16 cellular contexts compared by ENCODE assay signal in genomic region chr2:119488245-119489182, GRCh38. TPM values are rescaled to one million over a fixed set of nuclear protein-coding genes. Genes with fewer than 3 reads are reported as not detected.
DNase-seq lines count a peak whose midpoint lies in the region; ATAC-seq and TF ChIP-seq lines count a peak whose summit lies in the region.
"Had no signal": no experiment of that assay in that cellular context is flagged by ENCODE, and none has a peak within 500 bp of the region (broad histone marks: within the 10 kb centered on the region; RNA-seq: fewer than 3 reads in every experiment).

No MANE protein-coding gene starts in this region.

- H3K4me3 Mint-ChIP-seq in H9, result no peak overlapping the region; a peak in 1 of 5 replicates
- H3K4me3 Mint-ChIP-seq: activated CD4-positive, alpha-beta T cell treated with anti-CD3 and anti-CD28 coated beads, Interleukin-2, amount 10 ng/mL, durations not matched to agents 24 days and 14 days; activated T-helper 17 cell treated with anti-CD3 and anti-CD28 coated beads, Interleukin-2, amount 50 U/mL, for 72 hours had no signal

- H3K27ac ChIP-seq in H9 (ENCODE audit: insufficient read length, low read depth, low read length), result no peak overlapping the region
- H3K27ac ChIP-seq in PC-3 (ENCODE audit: low read length), result no peak overlapping the region
- H3K27ac ChIP-seq in right lobe of liver, result peak overlapping the region; percentile 87 to 96 (median 89)
- H3K27ac ChIP-seq: KMS-11 had no signal

- no peaks in the 10 kb centered on the region; a peak in 1 of 5 replicates for H3K9me3 Mint-ChIP-seq in H9
- H3K9me3 Mint-ChIP-seq: activated CD4-positive, alpha-beta T cell treated with anti-CD3 and anti-CD28 coated beads, Interleukin-2, amount 10 ng/mL, durations not matched to agents 24 days and 14 days; activated T-helper 17 cell treated with anti-CD3 and anti-CD28 coated beads, Interleukin-2, amount 50 U/mL, for 72 hours had no signal

- no peaks in the 10 kb centered on the region for H3K9me3 ChIP-seq in H9 (ENCODE audit: control insufficient read depth, low read depth, low read length)
- no peaks in the 10 kb centered on the region for H3K9me3 ChIP-seq in PC-3 (ENCODE audit: low read length)
- no peaks in the 10 kb centered on the region for H3K9me3 ChIP-seq in right lobe of liver

- no peaks in the 10 kb centered on the region for H3K9me2 ChIP-seq in PC-3 (replicated peaks; ENCODE audit: low read length)

- H3K4me1 Mint-ChIP-seq in H9, result peaks cover 22 to 33% of the 10 kb centered on the region in 2 experiments
- H3K4me1 Mint-ChIP-seq: activated CD4-positive, alpha-beta T cell treated with anti-CD3 and anti-CD28 coated beads, Interleukin-2, amount 10 ng/mL, durations not matched to agents 24 days and 14 days; activated T-helper 17 cell treated with anti-CD3 and anti-CD28 coated beads, Interleukin-2, amount 50 U/mL, for 72 hours had no signal

- H3K4me1 ChIP-seq in H9 (ENCODE audit: insufficient read depth, low read length) (peaks cover 5% of the 10 kb centered on the region), PC-3 (ENCODE audit: insufficient read depth, low read length) (peaks cover 17% of the 10 kb centered on the region), right lobe of liver (peaks cover 0 to 65% (median 31%) of the 10 kb centered on the region in 4 donors)

- no peak for ATAC-seq in PC-3
- peak; percentile 46 to 71 (median 64) for ATAC-seq in right lobe of liver
- no peak for ATAC-seq in HG02610 (IDR thresholded peaks at IDR 0.05; ENCODE audit: unreplicated experiment)
- ATAC-seq: activated T-helper 17 cell treated with anti-CD3 and anti-CD28 coated beads, Interleukin-2, amount 50 U/mL, for 72 hours had no signal

- POLR2A ChIA-PET in PC-3 (lab: Charles Lee; ENCODE audit: unreplicated experiment), result no interaction called here

- H3K79me1 ChIP-seq in H9 (ENCODE audit: insufficient read depth, low read depth, low read length, poor library complexity, severe bottlenecking), result no peaks in the 10 kb centered on the region

- DNase-seq in ACHN, result peak; percentile 44
- DNase-seq in H9, result no peak
- DNase-seq in PC-3, result no peak
- DNase-seq in right lobe of liver, result peak; percentile 84 to 89 (median 89)
- no peak for DNase-seq in activated gamma-delta T cell (lab: John Stamatoyannopoulos, UW)
- no peak for DNase-seq in activated effector memory CD4-positive, alpha-beta T cell treated with anti-CD3 and anti-CD28 coated beads, Interleukin-2, amount 50 U/mL, for 16 hours
- DNase-seq in stimulated activated CD4-positive, alpha-beta T cell treated with anti-CD3 and anti-CD28 coated beads, Interleukin-4, amount 100 ng/mL, for 1 hour, result no peak
- DNase-seq: activated CD4-positive, alpha-beta T cell treated with anti-CD3 and anti-CD28 coated beads, Interleukin-2, amount 10 ng/mL, durations not matched to agents 24 days and 14 days; DND-41; NCI-H2029 had no signal

- H2AK5ac ChIP-seq in H9 (ENCODE audit: insufficient read length, low read length), result no peak overlapping the region

- H3K14ac ChIP-seq in H9 (ENCODE audit: insufficient read depth, low read length), result no peak overlapping the region; the same call in 1 of the 2 replicates

- H3K23ac ChIP-seq in H9 (ENCODE audit: insufficient read length, low read depth, low read length), result no peak overlapping the region

- H3K27ac Mint-ChIP-seq in H9, result peak overlapping the region in 1 of 3 experiments; percentile 49; a peak in 4 of 7 replicates
- H3K27ac Mint-ChIP-seq: activated CD4-positive, alpha-beta T cell treated with anti-CD3 and anti-CD28 coated beads, Interleukin-2, amount 10 ng/mL, durations not matched to agents 24 days and 14 days; activated T-helper 17 cell treated with anti-CD3 and anti-CD28 coated beads, Interleukin-2, amount 50 U/mL, for 72 hours had no signal

- intact Hi-C loops in PC-3 (cut with micrococcal nuclease) (no loop called here), right lobe of liver (cut with DNase I) (no loop called here)

- H3K4me3 ChIP-seq in PC-3 (ENCODE audit: low read length), result no peak overlapping the region
- peak overlapping the region in 1 of 3 donors; percentile 22 for H3K4me3 ChIP-seq in right lobe of liver

- in situ Hi-C loops in ACHN (cut with HindIII; ENCODE audit: low pct_ligation_motif_present, low pct_unique_long_range_greater_than_20kb, low sequenced_read_pairs), result no loop called here

- no peak overlapping the region for H2BK12ac ChIP-seq in H9 (ENCODE audit: insufficient read length, low read depth, low read length)

- no peak overlapping the region for H4K91ac ChIP-seq in H9 (ENCODE audit: insufficient read length, low read depth, low read length)

- H4K20me1 ChIP-seq in H9 (ENCODE audit: control insufficient read depth, insufficient read depth, insufficient read length) (no peaks in the 10 kb centered on the region), PC-3 (ENCODE audit: low read length) (no peaks in the 10 kb centered on the region)

- no peaks in the 10 kb centered on the region for H3K79me2 ChIP-seq in H9 (ENCODE audit: insufficient read depth, low read length)
- H3K79me2 ChIP-seq in PC-3 (ENCODE audit: low read length), result no peaks in the 10 kb centered on the region

- WGBS in H9 (ENCODE audit: extremely low coverage, insufficient read length, low lambda C conversion rate), result no CpG with 5 or more reads among the region's 23 CpGs
- 46% methylated on average over 14 of the region's 23 CpGs for WGBS in right lobe of liver (ENCODE audit: insufficient coverage, low coverage, low lambda C conversion rate, missing lambda C conversion rate)

- TF ChIP-seq CTCF in H9 (conservative IDR thresholded peaks at IDR 0.05) (peak; percentile 46; the same call in 2 of the 3 replicates), PC-3 (conservative IDR thresholded peaks at IDR 0.05; ENCODE audit: low read depth, low read length) (0 out of 2 replicates have a peak, but pooled peaks have one; percentile 27), right lobe of liver (IDR thresholded peaks at IDR 0.05) (peak in 2 of 4 donors; percentile 34 to 47)

- no peak overlapping the region for H2BK120ac ChIP-seq in H9 (ENCODE audit: low read depth, low read length, poor library complexity, severe bottlenecking)

- H3K27me3 Mint-ChIP-seq in H9 (ENCODE audit: low read depth), result peaks cover 1% of the 10 kb centered on the region
- H3K27me3 Mint-ChIP-seq: activated CD4-positive, alpha-beta T cell treated with anti-CD3 and anti-CD28 coated beads, Interleukin-2, amount 10 ng/mL, durations not matched to agents 24 days and 14 days had no signal

- H2AFZ ChIP-seq in H9 (ENCODE audit: low read length), result no peak overlapping the region
- no peak overlapping the region for H2AFZ ChIP-seq in PC-3 (ENCODE audit: low read length)

- H3K27me3 ChIP-seq in H9 (ENCODE audit: insufficient read depth, low read length) (no peaks in the 10 kb centered on the region), PC-3 (ENCODE audit: low read length) (no peaks in the 10 kb centered on the region), right lobe of liver (no peaks in the 10 kb centered on the region)

- H3K56ac ChIP-seq in H9 (ENCODE audit: insufficient read length, low read depth, low read length), result no peak overlapping the region

- no peak overlapping the region for H3K18ac ChIP-seq in H9 (ENCODE audit: insufficient read length, low read depth, low read length)

- no peak overlapping the region for H3K9ac ChIP-seq in H9 (ENCODE audit: extremely low read depth, insufficient read length, low read length)
- H3K9ac ChIP-seq in PC-3 (ENCODE audit: low read length), result no peak overlapping the region
- H3K9ac ChIP-seq: KMS-11 had no signal

- no peak overlapping the region for H2BK5ac ChIP-seq in H9 (ENCODE audit: insufficient read length, low read length)

- no peaks in the 10 kb centered on the region for H3F3A ChIP-seq in PC-3 (ENCODE audit: low read length, unreplicated experiment)

- CTCF ChIA-PET in PC-3 (lab: Charles Lee), result no interaction called here

- no peaks in the 10 kb centered on the region for H3K23me2 ChIP-seq in H9 (ENCODE audit: insufficient read length, low read depth, low read length, poor library complexity, severe bottlenecking)

- no peak overlapping the region for H2BK20ac ChIP-seq in H9 (ENCODE audit: low read depth, low read length, poor library complexity, severe bottlenecking)

- BruUV-seq in PC-3 (replicated peaks; lab: Mats Ljungman, UMichigan), result no TSS peak

- H4K8ac ChIP-seq in H9 (replicated peaks; ENCODE audit: insufficient read length, low read depth, low read length), result no peak overlapping the region

- H3K36me3 ChIP-seq in PC-3 (ENCODE audit: low read depth, low read length) (no peaks in the 10 kb centered on the region), right lobe of liver (no peaks in the 10 kb centered on the region)

- H2BK15ac ChIP-seq in H9 (ENCODE audit: low read depth, low read length), result no peak overlapping the region

- H3K36me3 Mint-ChIP-seq in H9 (ENCODE audit: insufficient read depth in 1 of 3, low read depth in 3 of 3), result no peaks in the 10 kb centered on the region

- H3K4me2 ChIP-seq in H9 (ENCODE audit: insufficient read depth, insufficient read length, low read length) (no peak overlapping the region), PC-3 (ENCODE audit: low read length) (no peak overlapping the region)
- H3K4me2 ChIP-seq: KMS-11 had no signal

- no peak overlapping the region for H4K5ac ChIP-seq in H9 (ENCODE audit: insufficient read length, low read depth, low read length)

- no peak overlapping the region for H3K4ac ChIP-seq in H9 (ENCODE audit: low read depth, low read length)

- H3T11ph ChIP-seq in H9 (ENCODE audit: low read length), result no peak overlapping the region

- peak; percentile 82 for TF ChIP-seq POLR2A in right lobe of liver (IDR thresholded peaks at IDR 0.05)

RNA-seq across cellular contexts. Expression of gene SCTR, which starts 35.8 kb away (rescaled TPM):
- not detected in 2 replicates for total RNA-seq in H9 (2021)
- total RNA-seq in PC-3 (2014; rRNA removed), result not detected in 2 replicates
- total RNA-seq in right lobe of liver, result under 1 TPM in 4 of 6 experiments, not detected in 2; 0.12 to 0.38 (median 0.35) TPM
- total RNA-seq: activated CD4-positive, alpha-beta T cell treated with anti-CD3 and anti-CD28 coated beads, Interleukin-2, amount 10 ng/mL, durations not matched to agents 24 days and 14 days; activated T-helper 17 cell treated with anti-CD3 and anti-CD28 coated beads, Interleukin-2, amount 50 U/mL, for 72 hours; endothelial cell of umbilical vein; skeletal muscle tissue; ureter had no signal

RNA-seq across cellular contexts. Expression of gene CFAP221, which starts 55.7 kb away (rescaled TPM):
- total RNA-seq in H9 (2021) (0.20 and 0.46 TPM in 2 replicates), PC-3 (2014; rRNA removed) (not detected in 2 replicates), right lobe of liver (1 to 10 TPM in 5 of 6 experiments, under 1 TPM in 1; 0.56 to 5.8 (median 2.4) TPM)
- total RNA-seq: activated CD4-positive, alpha-beta T cell treated with anti-CD3 and anti-CD28 coated beads, Interleukin-2, amount 10 ng/mL, durations not matched to agents 24 days and 14 days; activated T-helper 17 cell treated with anti-CD3 and anti-CD28 coated beads, Interleukin-2, amount 50 U/mL, for 72 hours; endothelial cell of umbilical vein had no signal

RNA-seq across cellular contexts. Expression of gene TMEM37, which starts 56.9 kb away (rescaled TPM):
- total RNA-seq in H9 (2021) (4.2 and 4.8 TPM in 2 replicates), PC-3 (2014; rRNA removed) (0.26 and 0.40 TPM in 2 replicates), right lobe of liver (10 to 100 TPM; 37.3 to 96.6 (median 73.5) TPM)
- total RNA-seq: activated CD4-positive, alpha-beta T cell treated with anti-CD3 and anti-CD28 coated beads, Interleukin-2, amount 10 ng/mL, durations not matched to agents 24 days and 14 days; activated T-helper 17 cell treated with anti-CD3 and anti-CD28 coated beads, Interleukin-2, amount 50 U/mL, for 72 hours had no signal

Comparison
In these comparisons a context has a peak if more than half of its experiments do, and no peak if none do; other contexts are left out.
1. DNase-seq: peak in ACHN (single experiment) and right lobe of liver (3 of 3); none in H9 (single experiment), PC-3 (single experiment), activated gamma-delta T cell (single experiment), activated effector memory CD4-positive, alpha-beta T cell treated with anti-CD3 and anti-CD28 coated beads, Interleukin-2, amount 50 U/mL, for 16 hours (single experiment) and stimulated activated CD4-positive, alpha-beta T cell treated with anti-CD3 and anti-CD28 coated beads, Interleukin-4, amount 100 ng/mL, for 1 hour (single experiment).
2. H3K27ac ChIP-seq: peak in right lobe of liver (3 of 3); none in H9 (single experiment) and PC-3 (single experiment).
3. ATAC-seq: peak in right lobe of liver (4 of 4); none in PC-3 (single experiment) and HG02610 (single experiment).